ENCODE assay signal across 10 cellular contexts in genomic region chr12:8077207-8077606, GRCh38. TPM values are rescaled to one million over a fixed set of nuclear protein-coding genes. Genes with fewer than 3 reads are reported as not detected.
DNase-seq lines count a peak whose midpoint lies in the region; ATAC-seq and TF ChIP-seq lines count a peak whose summit lies in the region.
"Had no signal": no experiment of that assay in that cellular context is flagged by ENCODE, and none has a peak within 500 bp of the region (broad histone marks: within the 10 kb centered on the region; RNA-seq: fewer than 3 reads in every experiment).

No MANE protein-coding gene starts in this region.

- H3K4me1 Mint-ChIP-seq in activated CD4-positive, alpha-beta T cell treated with anti-CD3 and anti-CD28 coated beads for 36 hours: peaks cover 35% of the 10 kb centered on the region

- H3K4me1 ChIP-seq in tibial nerve: peaks cover 0 to 22% (median 6%) of the 10 kb centered on the region in 4 donors

- no peaks in the 10 kb centered on the region for H3K9me3 Mint-ChIP-seq in activated CD4-positive, alpha-beta T cell treated with anti-CD3 and anti-CD28 coated beads for 36 hours (ENCODE audit: low read depth)
- no peaks in the 10 kb centered on the region for H3K9me3 Mint-ChIP-seq in activated naive CD4-positive, alpha-beta T cell treated with anti-CD3 and anti-CD28 coated beads, Interleukin-2, amount 50 U/mL, for 72 hours

- intact Hi-C loops in activated CD4-positive, alpha-beta T cell treated with anti-CD3 and anti-CD28 coated beads for 36 hours (cut with DNase I, micrococcal nuclease): loop anchor here in 1 of 2 experiments (1.0 to 5.0 kb wide), 2 partner anchors 11 to 245 kb away; partner anchors contain the start of gene C3AR1

- no peak overlapping the region for H3K27ac Mint-ChIP-seq in activated CD4-positive, alpha-beta T cell treated with anti-CD3 and anti-CD28 coated beads for 36 hours
- peak overlapping the region in 1 of 2 donors; percentile 100 for H3K27ac Mint-ChIP-seq in activated naive CD4-positive, alpha-beta T cell treated with anti-CD3 and anti-CD28 coated beads, Interleukin-2, amount 50 U/mL, for 72 hours
- H3K27ac Mint-ChIP-seq: B cell had no signal

- POLR2A ChIA-PET in activated CD4-positive, alpha-beta T cell treated with anti-CD3 and anti-CD28 coated beads for 36 hours (lab: Charles Lee): interaction anchor here (0.6 kb wide), 1 partner anchor 33 kb away, joined by 3 read pairs; no protein-coding TSS in a partner anchor

- no peaks in the 10 kb centered on the region for H3K36me3 ChIP-seq in tibial nerve

- DNase-seq in NCI-H82 (lab: John Stamatoyannopoulos, UW) (peak; percentile 12), NCI-H82 treated with DMSO at 0.1 percent for 48 hours (lab: John Stamatoyannopoulos, UW; ENCODE audit: unreplicated experiment) (no peak), NCI-H1930 (lab: John Stamatoyannopoulos, UW) (peak; percentile 34 to 47), dermis blood vessel endothelial cell (peak; percentile 78), renal cortical epithelial cell (ENCODE audit: low read depth) (peak; percentile 73), tibial nerve (ENCODE audit: low spot score in 2 of 2) (no peak)
- no peak for DNase-seq in activated CD4-positive, alpha-beta T cell treated with anti-CD3 and anti-CD28 coated beads for 36 hours
- DNase-seq in activated naive CD4-positive, alpha-beta T cell treated with anti-CD3 and anti-CD28 coated beads, Interleukin-2, amount 50 U/mL, for 72 hours (ENCODE audit: low spot score in 2 of 2): no peak
- DNase-seq: NCI-H2029 had no signal

- H3K27ac ChIP-seq in tibial nerve: no peak overlapping the region

- H3K4me3 ChIP-seq in tibial nerve: no peak overlapping the region

- no peaks in the 10 kb centered on the region for H3K27me3 ChIP-seq in tibial nerve

- no peak overlapping the region for H3K4me3 Mint-ChIP-seq in activated CD4-positive, alpha-beta T cell treated with anti-CD3 and anti-CD28 coated beads for 36 hours
- H3K4me3 Mint-ChIP-seq: B cell had no signal

- CTCF ChIA-PET in activated CD4-positive, alpha-beta T cell treated with anti-CD3 and anti-CD28 coated beads for 36 hours (lab: Charles Lee): interaction anchor here (0.5 to 5.2 kb wide), 21 partner anchors 11 to 267 kb away, joined by 3 to 105 read pairs (median 6); partner anchors contain the start of genes C3AR1, FOXJ2 and SLC2A3

- no peak for TF ChIP-seq CTCF in tibial nerve (IDR thresholded peaks at IDR 0.05)

- H3K9me3 ChIP-seq in tibial nerve: no peaks in the 10 kb centered on the region

- ATAC-seq in activated CD4-positive, alpha-beta T cell treated with anti-CD3 and anti-CD28 coated beads for 36 hours: no peak
- ATAC-seq in activated naive CD4-positive, alpha-beta T cell treated with anti-CD3 and anti-CD28 coated beads, Interleukin-2, amount 50 U/mL, for 72 hours: no peak

- no peaks in the 10 kb centered on the region for H3K27me3 Mint-ChIP-seq in activated CD4-positive, alpha-beta T cell treated with anti-CD3 and anti-CD28 coated beads for 36 hours
- H3K27me3 Mint-ChIP-seq: B cell had no signal

- no peaks in the 10 kb centered on the region for H3K36me3 Mint-ChIP-seq in activated CD4-positive, alpha-beta T cell treated with anti-CD3 and anti-CD28 coated beads for 36 hours (ENCODE audit: low read depth)
- H3K36me3 Mint-ChIP-seq in activated naive CD4-positive, alpha-beta T cell treated with anti-CD3 and anti-CD28 coated beads, Interleukin-2, amount 50 U/mL, for 72 hours: peaks cover under 1 to 2% of the 10 kb centered on the region in 2 donors

- WGBS in tibial nerve, 2 donors: 30 to 32% methylated on average over 4 of the region's 4 CpGs

- TF ChIP-seq EP300 in tibial nerve (IDR thresholded peaks at IDR 0.05): no peak

- TF ChIP-seq POLR2A in tibial nerve (IDR thresholded peaks at IDR 0.05): no peak

RNA-seq across cellular contexts. Expression of gene NECAP1, which starts 4.9 kb away (rescaled TPM):
- 45.6 and 59.1 TPM in 2 replicates for total RNA-seq in dermis blood vessel endothelial cell
- 41.6 and 44.6 TPM in 2 replicates for total RNA-seq in renal cortical epithelial cell
- 10 to 100 TPM; 17.4 to 38.2 (median 32.1) TPM for total RNA-seq in tibial nerve
- 10 to 100 TPM; 29.4 to 29.8 TPM for total RNA-seq in activated CD4-positive, alpha-beta T cell treated with anti-CD3 and anti-CD28 coated beads for 36 hours
- total RNA-seq in activated naive CD4-positive, alpha-beta T cell treated with anti-CD3 and anti-CD28 coated beads, Interleukin-2, amount 50 U/mL, for 72 hours: 10 to 100 TPM; 23.2 to 43.8 TPM

RNA-seq across cellular contexts. Expression of gene C3AR1, which starts 11.0 kb away (rescaled TPM):
- total RNA-seq in dermis blood vessel endothelial cell (0.09 TPM in 1 of 2 replicates, not detected in the other), renal cortical epithelial cell (0.17 and 0.30 TPM in 2 replicates), tibial nerve (10 to 100 TPM in 1 of 4 donors, 1 to 10 TPM in 3; 7.1 to 16.8 (median 9.1) TPM)
- total RNA-seq in activated CD4-positive, alpha-beta T cell treated with anti-CD3 and anti-CD28 coated beads for 36 hours: under 1 TPM; 0.33 to 0.57 TPM
- total RNA-seq in activated naive CD4-positive, alpha-beta T cell treated with anti-CD3 and anti-CD28 coated beads, Interleukin-2, amount 50 U/mL, for 72 hours: 1 to 10 TPM in 1 of 2 donors, under 1 TPM in 1; 0.54 to 3.1 TPM

RNA-seq across cellular contexts. Expression of gene FOXJ2, which starts 44.7 kb away (rescaled TPM):
- total RNA-seq in dermis blood vessel endothelial cell (4.9 and 7.4 TPM in 2 replicates), renal cortical epithelial cell (5.0 and 8.2 TPM in 2 replicates), tibial nerve (10 to 100 TPM; 19.4 to 24.7 (median 20.1) TPM)
- 10 to 100 TPM; 14.8 to 16.5 TPM for total RNA-seq in activated CD4-positive, alpha-beta T cell treated with anti-CD3 and anti-CD28 coated beads for 36 hours
- total RNA-seq in activated naive CD4-positive, alpha-beta T cell treated with anti-CD3 and anti-CD28 coated beads, Interleukin-2, amount 50 U/mL, for 72 hours: 10 to 100 TPM; 14.3 to 16.9 TPM

RNA-seq across cellular contexts. Expression of gene CLEC4A, which starts 46.2 kb away (rescaled TPM):
- 0.19 TPM in 1 of 2 replicates, not detected in the other for total RNA-seq in dermis blood vessel endothelial cell
- total RNA-seq in renal cortical epithelial cell: 0.35 TPM in 1 of 2 replicates, not detected in the other
- 1 to 10 TPM; 2.2 to 7.9 (median 5.8) TPM for total RNA-seq in tibial nerve
- not detected for total RNA-seq in activated CD4-positive, alpha-beta T cell treated with anti-CD3 and anti-CD28 coated beads for 36 hours
- total RNA-seq in activated naive CD4-positive, alpha-beta T cell treated with anti-CD3 and anti-CD28 coated beads, Interleukin-2, amount 50 U/mL, for 72 hours: 1 to 10 TPM; 1.8 to 3.5 TPM

Comparison
In these comparisons a context has a peak if more than half of its experiments do, and no peak if none do; other contexts are left out.
1. DNase-seq: peak in NCI-H82 (single experiment), NCI-H1930 (2 of 2), dermis blood vessel endothelial cell (single experiment) and renal cortical epithelial cell (single experiment); none in NCI-H82 treated with DMSO at 0.1 percent for 48 hours (single experiment), tibial nerve (0 of 2), activated CD4-positive, alpha-beta T cell treated with anti-CD3 and anti-CD28 coated beads for 36 hours (single experiment) and activated naive CD4-positive, alpha-beta T cell treated with anti-CD3 and anti-CD28 coated beads, Interleukin-2, amount 50 U/mL, for 72 hours (0 of 2).